8 cellular contexts compared by ENCODE assay signal in the genomic region with DNA sequence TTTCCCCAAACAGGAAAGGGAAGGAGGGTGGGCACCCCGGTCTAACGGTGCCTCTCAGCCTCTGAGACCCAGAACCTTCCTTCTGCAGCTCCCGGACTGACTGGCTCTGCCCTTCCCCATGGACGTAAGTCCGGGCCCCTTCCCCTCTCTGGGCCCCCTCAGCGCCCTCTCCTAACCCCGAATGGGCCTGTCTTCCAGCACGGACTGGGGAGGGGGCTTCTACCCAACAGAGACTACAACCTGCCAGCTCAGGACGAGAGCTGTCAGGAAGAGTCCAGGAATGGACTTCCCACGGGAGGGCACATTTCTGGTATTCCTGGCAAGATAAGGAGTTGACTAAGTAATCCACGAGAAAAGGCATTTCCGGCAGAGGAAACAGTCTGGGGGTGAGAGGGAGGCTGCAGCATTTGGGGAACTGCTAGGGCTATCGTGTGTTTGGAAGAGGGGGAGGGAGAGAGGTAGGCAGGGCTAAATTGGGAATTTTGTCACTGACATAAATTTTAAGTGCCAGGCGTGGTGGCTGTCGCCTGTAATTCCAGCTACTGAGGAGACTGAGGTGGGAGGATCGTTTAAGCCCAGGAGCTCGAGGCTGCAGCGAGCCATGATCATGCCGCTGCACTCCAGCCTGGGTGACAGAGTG. TPM values are rescaled to one million over a fixed set of nuclear protein-coding genes. Genes with fewer than 3 reads are reported as not detected.
DNase-seq lines count a peak whose midpoint lies in the region; TF ChIP-seq lines count a peak whose summit lies in the region.

No MANE protein-coding gene starts in this region.

- DNase-seq in stimulated activated CD4-positive, alpha-beta T cell treated with anti-CD3 and anti-CD28 coated beads, Interleukin-15, amount 100 ng/mL, for 24 hours = peak; percentile 16
- no peak for DNase-seq in stimulated activated CD4-positive, alpha-beta T cell treated with anti-CD3 and anti-CD28 coated beads, Interleukin-2, amount 100 ng/mL, for 24 hours
- DNase-seq in RKO (ENCODE audit: low spot score) (peak; percentile 80), epithelial cell of esophagus (ENCODE audit: low read depth) (no peak), neural crest cell (ENCODE audit: low read depth, low spot score) (no peak), GM19240 (ENCODE audit: insufficient read length, low spot score) (no peak), HPDE6-E6E7 (ENCODE audit: extremely low spot score) (no peak), iPS-NIHi7 (ENCODE audit: extremely low spot score) (no peak)

- no peaks in the 10 kb centered on the region for H3K36me3 Mint-ChIP-seq in neural crest cell (ENCODE audit: low read depth)

- H3K4me3 Mint-ChIP-seq in neural crest cell = peak overlapping the region; percentile 95

- H3K4me1 Mint-ChIP-seq in neural crest cell = peaks cover 38% of the 10 kb centered on the region

- no peak overlapping the region for H3K27ac Mint-ChIP-seq in neural crest cell (ENCODE audit: unreplicated experiment)

- peak overlapping the region; percentile 65 for H3K4me3 ChIP-seq in epithelial cell of esophagus (ENCODE audit: low read length)

- no peak for TF ChIP-seq CTCF in epithelial cell of esophagus (IDR thresholded peaks at IDR 0.05; ENCODE audit: insufficient read depth, low read depth, low read length, missing control alignments)
- no peak for TF ChIP-seq CTCF in neural crest cell (conservative IDR thresholded peaks at IDR 0.05)

- no peaks in the 10 kb centered on the region for H3K9me3 Mint-ChIP-seq in neural crest cell

- H3K27me3 Mint-ChIP-seq in neural crest cell (ENCODE audit: low read depth) = peaks cover 2% of the 10 kb centered on the region

RNA-seq across cellular contexts. Expression of gene ALDOA, which starts 12.1 kb away (rescaled TPM):
- 640 and 669 TPM in 2 replicates for total RNA-seq in neural crest cell

RNA-seq across cellular contexts. Expression of gene PPP4C, which starts 22.3 kb away (rescaled TPM):
- total RNA-seq in neural crest cell = 141 and 144 TPM in 2 replicates

RNA-seq across cellular contexts. Expression of gene TLCD3B, which starts 22.4 kb away (rescaled TPM):
- total RNA-seq in neural crest cell = 14.2 and 15.3 TPM in 2 replicates

RNA-seq across cellular contexts. Expression of gene C16orf92, which starts 30.5 kb away (rescaled TPM):
- total RNA-seq in neural crest cell = not detected in 2 replicates

RNA-seq across cellular contexts. Expression of gene TBX6, which starts 38.2 kb away (rescaled TPM):
- 0.79 and 1.2 TPM in 2 replicates for total RNA-seq in neural crest cell

Comparison
In these comparisons a context has a peak if more than half of its experiments do, and no peak if none do; other contexts are left out.
1. DNase-seq: peak in stimulated activated CD4-positive, alpha-beta T cell treated with anti-CD3 and anti-CD28 coated beads, Interleukin-15, amount 100 ng/mL, for 24 hours (single experiment) and RKO (single experiment); none in stimulated activated CD4-positive, alpha-beta T cell treated with anti-CD3 and anti-CD28 coated beads, Interleukin-2, amount 100 ng/mL, for 24 hours (0 of 2), epithelial cell of esophagus (single experiment), neural crest cell (single experiment), GM19240 (single experiment), HPDE6-E6E7 (single experiment) and iPS-NIHi7 (single experiment).